ENCODE assay signal across 18 cellular contexts in genomic region chr15:72239652-72240051, GRCh38. TPM values are rescaled to one million over a fixed set of nuclear protein-coding genes. Genes with fewer than 3 reads are reported as not detected.
DNase-seq lines count a peak whose midpoint lies in the region; ATAC-seq and TF ChIP-seq lines count a peak whose summit lies in the region.
"Had no signal": no experiment of that assay in that cellular context is flagged by ENCODE, and none has a peak within 500 bp of the region (broad histone marks: within the 10 kb centered on the region; RNA-seq: fewer than 3 reads in every experiment).

No MANE protein-coding gene starts in this region.

- peaks cover 20% of the 10 kb centered on the region for H3K4me1 ChIP-seq in RWPE2 (ENCODE audit: insufficient read depth, poor library complexity, severe bottlenecking)

- H3K9me3 Mint-ChIP-seq in natural killer cell treated with Interleukin-12 subunit alpha and Interleukin-12 subunit beta and Interleukin-15 and Interleukin-18, amount 100 ng/mL, for 72 hours, result no peaks in the 10 kb centered on the region
- H3K9me3 Mint-ChIP-seq in natural killer cell, result no peaks in the 10 kb centered on the region
- peaks cover 1% of the 10 kb centered on the region for H3K9me3 Mint-ChIP-seq in glutamatergic neuron (ENCODE audit: unreplicated experiment)
- H3K9me3 Mint-ChIP-seq in osteocyte (ENCODE audit: unreplicated experiment), result no peaks in the 10 kb centered on the region

- H3K27me3 ChIP-seq in RWPE2 (ENCODE audit: insufficient read depth, poor library complexity, severe bottlenecking), result no peaks in the 10 kb centered on the region

- peak overlapping the region; percentile 40 for H3K4me3 Mint-ChIP-seq in natural killer cell treated with Interleukin-12 subunit alpha and Interleukin-12 subunit beta and Interleukin-15 and Interleukin-18, amount 100 ng/mL, for 72 hours
- H3K4me3 Mint-ChIP-seq in natural killer cell (no peak overlapping the region), glutamatergic neuron (ENCODE audit: unreplicated experiment) (no peak overlapping the region), osteocyte (ENCODE audit: unreplicated experiment) (no peak overlapping the region)

- peaks cover 28 to 51% of the 10 kb centered on the region in 2 donors for H3K4me1 Mint-ChIP-seq in natural killer cell treated with Interleukin-12 subunit alpha and Interleukin-12 subunit beta and Interleukin-15 and Interleukin-18, amount 100 ng/mL, for 72 hours (ENCODE audit: low read depth in 2 of 2)
- H3K4me1 Mint-ChIP-seq in natural killer cell, result peaks cover 12 to 18% of the 10 kb centered on the region in 2 donors
- no peaks in the 10 kb centered on the region for H3K4me1 Mint-ChIP-seq in glutamatergic neuron (ENCODE audit: low read depth, unreplicated experiment)
- peaks cover 23% of the 10 kb centered on the region for H3K4me1 Mint-ChIP-seq in osteocyte (ENCODE audit: unreplicated experiment)

- TF ChIP-seq CTCF in natural killer cell (IDR thresholded peaks at IDR 0.05) (no peak), RWPE2 (IDR thresholded peaks at IDR 0.05; ENCODE audit: poor library complexity, severe bottlenecking) (no peak), glutamatergic neuron (IDR thresholded peaks at IDR 0.05; ENCODE audit: partially characterized antibody, unreplicated experiment) (no peak), osteocyte (IDR thresholded peaks at IDR 0.05) (no peak)

- H3K36me3 Mint-ChIP-seq in natural killer cell treated with Interleukin-12 subunit alpha and Interleukin-12 subunit beta and Interleukin-15 and Interleukin-18, amount 100 ng/mL, for 72 hours, result peaks cover 16% of the 10 kb centered on the region
- H3K36me3 Mint-ChIP-seq in natural killer cell, result no peaks in the 10 kb centered on the region
- no peaks in the 10 kb centered on the region for H3K36me3 Mint-ChIP-seq in glutamatergic neuron (ENCODE audit: unreplicated experiment)
- H3K36me3 Mint-ChIP-seq in osteocyte (ENCODE audit: unreplicated experiment), result peaks cover 34% of the 10 kb centered on the region

- no peaks in the 10 kb centered on the region for H3K27me3 Mint-ChIP-seq in natural killer cell treated with Interleukin-12 subunit alpha and Interleukin-12 subunit beta and Interleukin-15 and Interleukin-18, amount 100 ng/mL, for 72 hours
- H3K27me3 Mint-ChIP-seq in natural killer cell (ENCODE audit: low read depth in 2 of 2) (no peaks in the 10 kb centered on the region), glutamatergic neuron (ENCODE audit: unreplicated experiment) (peaks cover 8% of the 10 kb centered on the region), osteocyte (ENCODE audit: unreplicated experiment) (no peaks in the 10 kb centered on the region)

- no peak for DNase-seq in natural killer cell treated with Interleukin-12 subunit alpha and Interleukin-12 subunit beta and Interleukin-15 and Interleukin-18, amount 100 ng/mL, for 72 hours (ENCODE audit: low spot score)
- DNase-seq in natural killer cell (no peak), RWPE2 (ENCODE audit: low spot score) (no peak), glutamatergic neuron (no peak), osteocyte (ENCODE audit: extremely low spot score, unreplicated experiment) (no peak), NCI-H345 treated with DMSO at 0.1 percent for 48 hours (lab: John Stamatoyannopoulos, UW; ENCODE audit: unreplicated experiment) (no peak), NCI-H774 (lab: John Stamatoyannopoulos, UW) (no peak)
- DNase-seq: ACHN; C1 segment of cervical spinal cord; DMS79 treated with DMSO at 0.1 percent for 48 hours; KG1; NCI-H187; NCI-H2107; NCI-H2227 treated with DMSO at 0.1 percent for 48 hours; NCI-H526; NK-92 treated with Interleukin-12 subunit alpha and Interleukin-12 subunit beta, amount 100 ng/mL, for 24 hours; Right ventricle myocardium superior had no signal

- H3K4me3 ChIP-seq in RWPE2 (ENCODE audit: severe bottlenecking), result no peak overlapping the region
- H3K4me3 ChIP-seq: SK-N-MC had no signal

- H3K27ac ChIP-seq in RWPE2 (ENCODE audit: poor library complexity, severe bottlenecking), result peak overlapping the region; percentile 91
- H3K27ac ChIP-seq: SK-N-MC had no signal

- peaks cover 40% of the 10 kb centered on the region for H3K36me3 ChIP-seq in RWPE2 (ENCODE audit: low read depth)

- intact Hi-C loops in natural killer cell (cut with micrococcal nuclease), result loop anchor here (10.0 kb wide), 1 partner anchor 235 kb away; the partner anchor contains the start of gene ARIH1

- peak overlapping the region; percentile 97 to 99 for H3K27ac Mint-ChIP-seq in natural killer cell treated with Interleukin-12 subunit alpha and Interleukin-12 subunit beta and Interleukin-15 and Interleukin-18, amount 100 ng/mL, for 72 hours
- H3K27ac Mint-ChIP-seq in natural killer cell (peak overlapping the region in 1 of 2 donors; percentile 23), glutamatergic neuron (ENCODE audit: unreplicated experiment) (peak overlapping the region; percentile 14), osteocyte (ENCODE audit: unreplicated experiment) (peak overlapping the region; percentile 4)

- no peaks in the 10 kb centered on the region for H3K9me3 ChIP-seq in RWPE2 (ENCODE audit: severe bottlenecking)

- ATAC-seq in natural killer cell treated with Interleukin-12 subunit alpha and Interleukin-12 subunit beta and Interleukin-15 and Interleukin-18, amount 100 ng/mL, for 72 hours, result peak; percentile 25 to 51
- no peak for ATAC-seq in natural killer cell
- no peak for ATAC-seq in RWPE2 (ENCODE audit: low read depth)

RNA-seq across cellular contexts. Expression of gene PKM, which starts 8.7 kb away (rescaled TPM):
- total RNA-seq in natural killer cell treated with Interleukin-12 subunit alpha and Interleukin-12 subunit beta and Interleukin-15 and Interleukin-18, amount 100 ng/mL, for 72 hours, result 1,000 to 10,000 TPM; 2,229 to 3,912 TPM
- 100 to 1,000 TPM; 121 to 180 (median 155) TPM for total RNA-seq in natural killer cell
- 949 TPM for total RNA-seq in glutamatergic neuron (ENCODE audit: unreplicated experiment)
- 602 and 617 TPM in 2 replicates for total RNA-seq in osteocyte

RNA-seq across cellular contexts. Expression of gene PARP6, which starts 32.7 kb away (rescaled TPM):
- total RNA-seq in natural killer cell treated with Interleukin-12 subunit alpha and Interleukin-12 subunit beta and Interleukin-15 and Interleukin-18, amount 100 ng/mL, for 72 hours, result 10 to 100 TPM; 48.5 to 80.9 TPM
- 100 to 1,000 TPM; 132 to 135 (median 132) TPM for total RNA-seq in natural killer cell
- total RNA-seq in glutamatergic neuron (ENCODE audit: unreplicated experiment), result 193 TPM
- 93.9 and 97.8 TPM in 2 replicates for total RNA-seq in osteocyte

RNA-seq across cellular contexts. Expression of gene GRAMD2A, which starts 42.1 kb away (rescaled TPM):
- not detected for total RNA-seq in natural killer cell treated with Interleukin-12 subunit alpha and Interleukin-12 subunit beta and Interleukin-15 and Interleukin-18, amount 100 ng/mL, for 72 hours
- not detected for total RNA-seq in natural killer cell
- not detected for total RNA-seq in glutamatergic neuron (ENCODE audit: unreplicated experiment)
- total RNA-seq in osteocyte, result 0.47 TPM in 1 of 2 replicates, not detected in the other
- total RNA-seq: Right ventricle myocardium superior had no signal

Comparison
In these comparisons a context has a peak if more than half of its experiments do, and no peak if none do; other contexts are left out.
1. ATAC-seq: peak in natural killer cell treated with Interleukin-12 subunit alpha and Interleukin-12 subunit beta and Interleukin-15 and Interleukin-18, amount 100 ng/mL, for 72 hours (2 of 2); none in natural killer cell (0 of 3) and RWPE2 (single experiment).